In genomic region chr3:10321630-10322354, GRCh38 we compare ENCODE assay signal across 1 cellular context.
TF ChIP-seq lines count a peak whose summit lies in the region.

No MANE protein-coding gene starts in this region.

TF ChIP-seq in GM23338, 12 proteins besides CTCF, POLR2A, EP300 and RAD21 (continued from another document):
- TF ChIP-seq ZNF331 (CRISPR knock-in tag; IDR thresholded peaks at IDR 0.05; ENCODE audit: low read depth): no peak
- no peak for TF ChIP-seq STAT1 (IDR thresholded peaks at IDR 0.05; ENCODE audit: unreplicated experiment)
- TF ChIP-seq NANOG (IDR thresholded peaks at IDR 0.05; ENCODE audit: borderline replicate concordance): no peak
- no peak for TF ChIP-seq JUNB (IDR thresholded peaks at IDR 0.05; ENCODE audit: unreplicated experiment)
- no peak for TF ChIP-seq ZNF114 (CRISPR knock-in tag; IDR thresholded peaks at IDR 0.05)
- TF ChIP-seq EZH2phosphoT487 (IDR thresholded peaks at IDR 0.05; ENCODE audit: unreplicated experiment): no peak
- TF ChIP-seq CREB1 (CRISPR knock-in tag; IDR thresholded peaks at IDR 0.05; ENCODE audit: low read depth): no peak
- TF ChIP-seq POLR2AphosphoS5 (IDR thresholded peaks at IDR 0.05; ENCODE audit: low read depth): no peak
- TF ChIP-seq REST (IDR thresholded peaks at IDR 0.05; ENCODE audit: unreplicated experiment): no peak
